ENCODE assay signal across 1 cellular context in the genomic region with DNA sequence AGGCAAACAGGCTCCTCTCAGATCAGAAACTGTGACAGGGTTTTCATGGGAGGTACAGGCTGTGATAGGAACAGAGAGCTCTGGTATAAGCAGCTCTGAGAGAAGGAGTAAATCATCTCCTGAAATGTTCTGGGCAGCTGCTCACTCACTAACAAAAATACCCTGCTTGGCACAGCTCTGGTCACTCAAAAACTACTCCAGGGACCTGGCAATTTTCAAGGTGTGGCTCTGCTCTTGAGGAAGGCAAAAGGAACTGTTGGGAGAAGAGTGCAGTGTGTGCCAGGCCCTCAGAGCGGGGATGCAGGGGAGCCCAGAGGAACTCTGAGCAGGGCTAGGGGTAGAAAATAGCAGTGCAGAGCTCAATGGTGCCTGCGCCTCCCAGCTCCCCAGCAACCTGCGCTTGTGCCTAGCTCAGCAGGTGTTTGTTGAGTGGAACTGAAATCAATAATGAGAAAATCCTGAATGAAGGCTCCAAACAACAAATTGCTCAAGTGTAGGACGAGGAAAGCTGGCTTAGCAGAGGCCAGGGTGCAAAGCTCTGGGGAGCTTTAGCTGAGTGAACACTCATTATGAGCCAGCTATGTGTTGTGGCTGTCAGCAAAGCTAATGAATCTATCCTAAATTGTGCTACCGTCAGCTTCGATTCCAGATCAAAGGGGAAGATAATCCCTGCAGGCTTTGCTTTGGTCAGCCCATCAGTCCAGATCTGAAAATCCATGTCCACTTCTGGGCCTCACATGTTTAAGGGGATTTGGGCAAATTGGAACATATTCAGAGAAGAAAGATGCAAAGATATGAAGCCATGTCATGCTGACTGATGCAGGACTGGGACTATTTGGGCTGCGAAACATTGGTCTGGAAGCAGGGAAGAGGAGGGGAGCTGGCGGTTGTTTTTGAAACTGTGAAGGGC.
TF ChIP-seq lines count a peak whose summit lies in the region.

No MANE protein-coding gene starts in this region.

TF ChIP-seq in GM23338, 12 proteins besides CTCF, POLR2A, EP300 and RAD21 (continued from another document):
- TF ChIP-seq, protein P1, sequence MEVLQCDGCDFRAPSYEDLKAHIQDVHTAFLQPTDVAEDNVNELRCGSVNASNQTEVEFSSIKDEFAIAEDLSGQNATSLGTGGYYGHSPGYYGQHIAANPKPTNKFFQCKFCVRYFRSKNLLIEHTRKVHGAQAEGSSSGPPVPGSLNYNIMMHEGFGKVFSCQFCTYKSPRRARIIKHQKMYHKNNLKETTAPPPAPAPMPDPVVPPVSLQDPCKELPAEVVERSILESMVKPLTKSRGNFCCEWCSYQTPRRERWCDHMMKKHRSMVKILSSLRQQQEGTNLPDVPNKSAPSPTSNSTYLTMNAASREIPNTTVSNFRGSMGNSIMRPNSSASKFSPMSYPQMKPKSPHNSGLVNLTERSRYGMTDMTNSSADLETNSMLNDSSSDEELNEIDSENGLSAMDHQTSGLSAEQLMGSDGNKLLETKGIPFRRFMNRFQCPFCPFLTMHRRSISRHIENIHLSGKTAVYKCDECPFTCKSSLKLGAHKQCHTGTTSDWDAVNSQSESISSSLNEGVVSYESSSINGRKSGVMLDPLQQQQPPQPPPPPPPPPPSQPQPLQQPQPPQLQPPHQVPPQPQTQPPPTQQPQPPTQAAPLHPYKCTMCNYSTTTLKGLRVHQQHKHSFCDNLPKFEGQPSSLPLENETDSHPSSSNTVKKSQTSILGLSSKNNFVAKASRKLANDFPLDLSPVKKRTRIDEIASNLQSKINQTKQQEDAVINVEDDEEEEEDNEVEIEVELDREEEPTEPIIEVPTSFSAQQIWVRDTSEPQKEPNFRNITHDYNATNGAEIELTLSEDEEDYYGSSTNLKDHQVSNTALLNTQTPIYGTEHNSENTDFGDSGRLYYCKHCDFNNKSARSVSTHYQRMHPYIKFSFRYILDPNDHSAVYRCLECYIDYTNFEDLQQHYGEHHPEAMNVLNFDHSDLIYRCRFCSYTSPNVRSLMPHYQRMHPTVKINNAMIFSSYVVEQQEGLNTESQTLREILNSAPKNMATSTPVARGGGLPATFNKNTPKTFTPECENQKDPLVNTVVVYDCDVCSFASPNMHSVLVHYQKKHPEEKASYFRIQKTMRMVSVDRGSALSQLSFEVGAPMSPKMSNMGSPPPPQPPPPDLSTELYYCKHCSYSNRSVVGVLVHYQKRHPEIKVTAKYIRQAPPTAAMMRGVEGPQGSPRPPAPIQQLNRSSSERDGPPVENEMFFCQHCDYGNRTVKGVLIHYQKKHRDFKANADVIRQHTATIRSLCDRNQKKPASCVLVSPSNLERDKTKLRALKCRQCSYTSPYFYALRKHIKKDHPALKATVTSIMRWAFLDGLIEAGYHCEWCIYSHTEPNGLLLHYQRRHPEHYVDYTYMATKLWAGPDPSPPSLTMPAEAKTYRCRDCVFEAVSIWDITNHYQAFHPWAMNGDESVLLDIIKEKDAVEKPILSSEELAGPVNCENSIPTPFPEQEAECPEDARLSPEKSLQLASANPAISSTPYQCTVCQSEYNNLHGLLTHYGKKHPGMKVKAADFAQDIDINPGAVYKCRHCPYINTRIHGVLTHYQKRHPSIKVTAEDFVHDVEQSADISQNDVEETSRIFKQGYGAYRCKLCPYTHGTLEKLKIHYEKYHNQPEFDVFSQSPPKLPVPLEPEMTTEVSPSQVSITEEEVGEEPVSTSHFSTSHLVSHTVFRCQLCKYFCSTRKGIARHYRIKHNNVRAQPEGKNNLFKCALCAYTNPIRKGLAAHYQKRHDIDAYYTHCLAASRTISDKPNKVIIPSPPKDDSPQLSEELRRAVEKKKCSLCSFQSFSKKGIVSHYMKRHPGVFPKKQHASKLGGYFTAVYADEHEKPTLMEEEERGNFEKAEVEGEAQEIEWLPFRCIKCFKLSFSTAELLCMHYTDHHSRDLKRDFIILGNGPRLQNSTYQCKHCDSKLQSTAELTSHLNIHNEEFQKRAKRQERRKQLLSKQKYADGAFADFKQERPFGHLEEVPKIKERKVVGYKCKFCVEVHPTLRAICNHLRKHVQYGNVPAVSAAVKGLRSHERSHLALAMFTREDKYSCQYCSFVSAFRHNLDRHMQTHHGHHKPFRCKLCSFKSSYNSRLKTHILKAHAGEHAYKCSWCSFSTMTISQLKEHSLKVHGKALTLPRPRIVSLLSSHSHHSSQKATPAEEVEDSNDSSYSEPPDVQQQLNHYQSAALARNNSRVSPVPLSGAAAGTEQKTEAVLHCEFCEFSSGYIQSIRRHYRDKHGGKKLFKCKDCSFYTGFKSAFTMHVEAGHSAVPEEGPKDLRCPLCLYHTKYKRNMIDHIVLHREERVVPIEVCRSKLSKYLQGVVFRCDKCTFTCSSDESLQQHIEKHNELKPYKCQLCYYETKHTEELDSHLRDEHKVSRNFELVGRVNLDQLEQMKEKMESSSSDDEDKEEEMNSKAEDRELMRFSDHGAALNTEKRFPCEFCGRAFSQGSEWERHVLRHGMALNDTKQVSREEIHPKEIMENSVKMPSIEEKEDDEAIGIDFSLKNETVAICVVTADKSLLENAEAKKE (CRISPR knock-in tag; IDR thresholded peaks at IDR 0.05) = no peak
- no peak for TF ChIP-seq EZH2phosphoT487 (IDR thresholded peaks at IDR 0.05; ENCODE audit: unreplicated experiment)
